8 cellular contexts compared by ENCODE assay signal in genomic region chr11:84437129-84438123, GRCh38.
A peak's percentile ranks its signal among the peaks of the same experiment; 100 is the strongest.
DNase-seq lines count a peak whose midpoint lies in the region; ATAC-seq, FAIRE-seq and TF ChIP-seq lines count a peak whose summit lies in the region.

No MANE protein-coding gene starts in this region.

- H3K27me3 ChIP-seq in colonic mucosa = no peaks in the 10 kb centered on the region
- H3K27me3 ChIP-seq in neuron (ENCODE audit: insufficient read depth, low read length) = peaks cover 23% of the 10 kb centered on the region

- TF ChIP-seq CTCF in colonic mucosa (IDR thresholded peaks at IDR 0.05) = no peak

- no peaks in the 10 kb centered on the region for H3K4me1 Mint-ChIP-seq in activated CD8-positive, alpha-beta memory T cell treated with anti-CD3 and anti-CD28 coated beads, Interleukin-2, amount 10 ng/mL, durations not matched to agents 7 days and 5 days

- no peaks in the 10 kb centered on the region for H3K4me1 ChIP-seq in colonic mucosa
- H3K4me1 ChIP-seq in neuron (ENCODE audit: insufficient read depth, low read length) = peaks cover 7% of the 10 kb centered on the region

- H3K9me3 ChIP-seq in colonic mucosa (no peaks in the 10 kb centered on the region), neuron (ENCODE audit: low read length) (no peaks in the 10 kb centered on the region)

- intact Hi-C loops in colonic mucosa (cut with DNase I) = no loop called here

- DNase-seq in GM12892 (ENCODE audit: insufficient read length) (no peak), NCI-H1417 (lab: John Stamatoyannopoulos, UW) (peak; percentile 83 to 94 (median 85)), colonic mucosa (peak; percentile 15), epidermal melanocyte (ENCODE audit: insufficient read length, low spot score) (no peak), AML-193 (lab: John Stamatoyannopoulos, UW) (no peak)
- no peak for DNase-seq in activated CD8-positive, alpha-beta memory T cell treated with anti-CD3 and anti-CD28 coated beads, Interleukin-2, amount 10 ng/mL, durations not matched to agents 7 days and 5 days

- no peaks in the 10 kb centered on the region for H3K36me3 ChIP-seq in colonic mucosa
- no peaks in the 10 kb centered on the region for H3K36me3 ChIP-seq in neuron (ENCODE audit: insufficient read depth, low read length)

- H3K4me3 Mint-ChIP-seq in activated CD8-positive, alpha-beta memory T cell treated with anti-CD3 and anti-CD28 coated beads, Interleukin-2, amount 10 ng/mL, durations not matched to agents 7 days and 5 days = no peak overlapping the region

- peak overlapping the region; percentile 18 for H2AFZ ChIP-seq in neuron (ENCODE audit: low read depth, low read length)

- H3K4me3 ChIP-seq in colonic mucosa (no peak overlapping the region), neuron (ENCODE audit: low read length) (peak overlapping the region; percentile 26)

- H3K9ac ChIP-seq in colonic mucosa (ENCODE audit: low read depth in 2 of 2, low read length in 2 of 2) = no peak overlapping the region

- FAIRE-seq in GM12892 (lab: Jason Lieb, UNC) = peak; percentile 9

- H3K27ac Mint-ChIP-seq in activated CD8-positive, alpha-beta memory T cell treated with anti-CD3 and anti-CD28 coated beads, Interleukin-2, amount 10 ng/mL, durations not matched to agents 7 days and 5 days = no peak overlapping the region

- ATAC-seq in GM21825 (IDR thresholded peaks at IDR 0.05; ENCODE audit: unreplicated experiment) = peak; percentile 93
- ATAC-seq in activated CD8-positive, alpha-beta memory T cell treated with anti-CD3 and anti-CD28 coated beads, Interleukin-2, amount 10 ng/mL, durations not matched to agents 7 days and 5 days = no peak

- no peak overlapping the region for H3K27ac ChIP-seq in colonic mucosa

- no peaks in the 10 kb centered on the region for H3K9me3 Mint-ChIP-seq in activated CD8-positive, alpha-beta memory T cell treated with anti-CD3 and anti-CD28 coated beads, Interleukin-2, amount 10 ng/mL, durations not matched to agents 7 days and 5 days (ENCODE audit: low read depth)

- CTCF ChIA-PET in activated CD8-positive, alpha-beta memory T cell treated with anti-CD3 and anti-CD28 coated beads, Interleukin-2, amount 10 ng/mL, durations not matched to agents 7 days and 5 days (lab: Charles Lee) = interaction anchor here (1.1 kb wide), 1 partner anchor 16 kb away, joined by 3 read pairs; no protein-coding TSS in a partner anchor

- no peaks in the 10 kb centered on the region for H3K36me3 Mint-ChIP-seq in activated CD8-positive, alpha-beta memory T cell treated with anti-CD3 and anti-CD28 coated beads, Interleukin-2, amount 10 ng/mL, durations not matched to agents 7 days and 5 days

- TF ChIP-seq POLR2A in GM12892 (IDR thresholded peaks at IDR 0.05; ENCODE audit: low read depth, low read length) = no peak

- no peaks in the 10 kb centered on the region for H3K27me3 Mint-ChIP-seq in activated CD8-positive, alpha-beta memory T cell treated with anti-CD3 and anti-CD28 coated beads, Interleukin-2, amount 10 ng/mL, durations not matched to agents 7 days and 5 days

Comparison
In these comparisons a context has a peak if more than half of its experiments do, and no peak if none do; other contexts are left out.
1. DNase-seq: peak in NCI-H1417 (3 of 3) and colonic mucosa (single experiment); none in GM12892 (single experiment), activated CD8-positive, alpha-beta memory T cell treated with anti-CD3 and anti-CD28 coated beads, Interleukin-2, amount 10 ng/mL, durations not matched to agents 7 days and 5 days (single experiment), epidermal melanocyte (single experiment) and AML-193 (0 of 2).